In genomic region chr5:78758169-78758839, GRCh38 we compare ENCODE assay signal across 10 cellular contexts.
A peak's percentile ranks its signal among the peaks of the same experiment; 100 is the strongest.
DNase-seq lines count a peak whose midpoint lies in the region; ATAC-seq and TF ChIP-seq lines count a peak whose summit lies in the region.
"Had no signal": no experiment of that assay in that cellular context is flagged by ENCODE, and none has a peak within 500 bp of the region (broad histone marks: within the 10 kb centered on the region; RNA-seq: fewer than 3 reads in every experiment).

No MANE protein-coding gene starts in this region.

- H3K4me1 Mint-ChIP-seq in CD8-positive, alpha-beta memory T cell, result no peaks in the 10 kb centered on the region

- no peak overlapping the region for H3K4me3 Mint-ChIP-seq in CD8-positive, alpha-beta memory T cell

- peaks cover 2 to 6% of the 10 kb centered on the region in 2 donors for H3K27me3 Mint-ChIP-seq in CD8-positive, alpha-beta memory T cell

- no peak overlapping the region for H3K4me3 ChIP-seq in fibroblast of villous mesenchyme (ENCODE audit: low read depth, low read length)
- H3K4me3 ChIP-seq in upper lobe of left lung, result no peak overlapping the region
- H3K4me3 ChIP-seq in CD8-positive, alpha-beta memory T cell (ENCODE audit: low read length), result no peak overlapping the region
- H3K4me3 ChIP-seq: SJSA1 had no signal

- ATAC-seq in GM18519 (IDR thresholded peaks at IDR 0.05; ENCODE audit: low FRiP score, unreplicated experiment), result peak; percentile 75
- peak; percentile 65 for ATAC-seq in GM21515 (IDR thresholded peaks at IDR 0.05; ENCODE audit: unreplicated experiment)
- peak; percentile 76 for ATAC-seq in HG03439 (IDR thresholded peaks at IDR 0.05; ENCODE audit: unreplicated experiment)
- no peak for ATAC-seq in upper lobe of left lung (ENCODE audit: low FRiP score in 2 of 2)

- H3K27ac ChIP-seq in upper lobe of left lung, result no peak overlapping the region
- H3K27ac ChIP-seq in CD8-positive, alpha-beta memory T cell (ENCODE audit: low read depth, low read length), result no peak overlapping the region
- H3K27ac ChIP-seq: SJSA1 had no signal

- H3K9me3 ChIP-seq in upper lobe of left lung, result no peaks in the 10 kb centered on the region
- H3K9me3 ChIP-seq in CD8-positive, alpha-beta memory T cell (ENCODE audit: low read length), result no peaks in the 10 kb centered on the region
- H3K9me3 ChIP-seq: SJSA1 had no signal

- 71 to 87% methylated on average over 2 of the region's 2 CpGs for WGBS in upper lobe of left lung, 2 donors

- no peaks in the 10 kb centered on the region for H3K4me1 ChIP-seq in upper lobe of left lung
- no peaks in the 10 kb centered on the region for H3K4me1 ChIP-seq in CD8-positive, alpha-beta memory T cell (ENCODE audit: insufficient read depth, low read length)

- no peaks in the 10 kb centered on the region for H3K36me3 ChIP-seq in upper lobe of left lung
- no peaks in the 10 kb centered on the region for H3K36me3 ChIP-seq in CD8-positive, alpha-beta memory T cell (ENCODE audit: insufficient read depth, low read length)
- H3K36me3 ChIP-seq: SJSA1 had no signal

- no peak for TF ChIP-seq POLR2A in upper lobe of left lung (IDR thresholded peaks at IDR 0.05)

- TF ChIP-seq CTCF in fibroblast of villous mesenchyme (IDR thresholded peaks at IDR 0.05; ENCODE audit: insufficient read depth, low read depth, low read length) (no peak), upper lobe of left lung (IDR thresholded peaks at IDR 0.05) (no peak)

- no peaks in the 10 kb centered on the region for H3K27me3 ChIP-seq in upper lobe of left lung
- no peaks in the 10 kb centered on the region for H3K27me3 ChIP-seq in CD8-positive, alpha-beta memory T cell (ENCODE audit: insufficient read depth, low read length, poor library complexity, severe bottlenecking)
- H3K27me3 ChIP-seq: SJSA1 had no signal

- no peak for TF ChIP-seq EP300 in upper lobe of left lung (IDR thresholded peaks at IDR 0.05)

- DNase-seq in fibroblast of villous mesenchyme (ENCODE audit: low read depth) (peak; percentile 94), upper lobe of left lung (no peak), mucosa of gallbladder (ENCODE audit: low spot score) (no peak), hepatic stellate cell (ENCODE audit: low spot score) (no peak)
- DNase-seq in CD8-positive, alpha-beta memory T cell, result no peak
- DNase-seq: islet precursor cell had no signal

- CTCF ChIA-PET in CD8-positive, alpha-beta memory T cell (lab: Charles Lee), result no interaction called here

- POLR2A ChIA-PET in CD8-positive, alpha-beta memory T cell (lab: Charles Lee), result no interaction called here

- H3K36me3 Mint-ChIP-seq in CD8-positive, alpha-beta memory T cell, result peaks cover 0 to 7% (median 2%) of the 10 kb centered on the region in 3 donors

- H3K27ac Mint-ChIP-seq in CD8-positive, alpha-beta memory T cell, result no peak overlapping the region

- no peaks in the 10 kb centered on the region for H3K9me3 Mint-ChIP-seq in CD8-positive, alpha-beta memory T cell

Comparison
In these comparisons a context has a peak if more than half of its experiments do, and no peak if none do; other contexts are left out.
1. ATAC-seq: peak in GM18519 (single experiment), GM21515 (single experiment) and HG03439 (single experiment); none in upper lobe of left lung (0 of 2).